29 cellular contexts compared by ENCODE assay signal in the genomic region with DNA sequence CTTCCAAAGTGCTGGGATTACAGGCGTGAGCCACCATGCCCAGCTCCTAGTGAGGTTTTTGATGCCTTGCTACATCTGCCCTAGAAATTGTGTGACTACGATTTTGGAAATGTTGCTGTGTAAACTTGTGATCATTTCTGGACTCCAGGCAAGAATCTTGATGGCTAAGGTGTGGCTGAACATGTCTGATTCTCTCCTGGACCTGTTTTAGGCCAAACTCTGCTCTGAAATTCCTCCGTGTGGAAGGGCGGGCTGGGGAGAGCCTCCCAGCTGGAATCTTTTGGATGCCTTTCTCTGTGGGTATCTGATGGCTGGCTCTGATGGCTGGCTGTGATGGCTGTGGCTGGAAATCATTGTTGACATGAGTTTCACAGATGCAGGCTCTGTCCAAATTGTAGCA. TPM values are rescaled to one million over a fixed set of nuclear protein-coding genes. Genes with fewer than 3 reads are reported as not detected.
"Had no signal": no experiment of that assay in that cellular context is flagged by ENCODE, and none has a peak within 500 bp of the region (broad histone marks: within the 10 kb centered on the region; RNA-seq: fewer than 3 reads in every experiment).

No MANE protein-coding gene starts in this region.

- H3K4me1 ChIP-seq: adrenal gland, breast epithelium, SJCRH30 had no signal

- H3K9me3 Mint-ChIP-seq: activated CD8-positive, alpha-beta T cell treated with anti-CD3 and anti-CD28 coated beads for 36 hours; activated naive CD4-positive, alpha-beta T cell treated with anti-CD3 and anti-CD28 coated beads, Interleukin-2, amount 10 ng/mL, durations not matched to agents 7 days and 5 days; activated naive CD8-positive, alpha-beta T cell treated with anti-CD3 and anti-CD28 coated beads, Interleukin-2, amount 10 ng/mL, durations not matched to agents 7 days and 5 days; activated T-cell treated with anti-CD3 and anti-CD28 coated beads, Interleukin-2, amount 50 U/mL, for 72 hours; activated T-helper 2 cell treated with anti-CD3 and anti-CD28 coated beads, Interferon-gamma antibody, Interleukin-2, Interleukin-4, amounts not matched to agents 10 μg/mL and 5 μg/mL and 100 μg/mL, durations not matched to agents 14 hours and 24 hours and 36 hours; T-helper 1 cell treated with Interleukin-12 subunit alpha and Interleukin-12 subunit beta and Interleukin-4 antibody, amounts not matched to agents 30 μg/mL and 1 μg/mL, for 36 hours had no signal

- H3K27ac Mint-ChIP-seq: activated CD8-positive, alpha-beta T cell treated with anti-CD3 and anti-CD28 coated beads for 36 hours; activated naive CD4-positive, alpha-beta T cell treated with anti-CD3 and anti-CD28 coated beads, Interleukin-2, amount 10 ng/mL, durations not matched to agents 7 days and 5 days; activated naive CD8-positive, alpha-beta T cell treated with anti-CD3 and anti-CD28 coated beads, Interleukin-2, amount 10 ng/mL, durations not matched to agents 7 days and 5 days; activated T-cell treated with anti-CD3 and anti-CD28 coated beads, Interleukin-2, amount 50 U/mL, for 72 hours; activated T-helper 2 cell treated with anti-CD3 and anti-CD28 coated beads, Interferon-gamma antibody, Interleukin-2, Interleukin-4, amounts not matched to agents 10 μg/mL and 5 μg/mL and 100 μg/mL, durations not matched to agents 14 hours and 24 hours and 36 hours; T-helper 1 cell treated with Interleukin-12 subunit alpha and Interleukin-12 subunit beta and Interleukin-4 antibody, amounts not matched to agents 30 μg/mL and 1 μg/mL, for 36 hours had no signal

- H3K36me3 ChIP-seq: adrenal gland, breast epithelium, SJCRH30 had no signal

- H3K27me3 ChIP-seq: adrenal gland, breast epithelium, SJCRH30 had no signal

- H3K36me3 Mint-ChIP-seq: activated naive CD4-positive, alpha-beta T cell treated with anti-CD3 and anti-CD28 coated beads, Interleukin-2, amount 10 ng/mL, durations not matched to agents 7 days and 5 days; activated naive CD8-positive, alpha-beta T cell treated with anti-CD3 and anti-CD28 coated beads, Interleukin-2, amount 10 ng/mL, durations not matched to agents 7 days and 5 days had no signal

- H3K4me3 ChIP-seq: adrenal gland, breast epithelium, K562, SJCRH30 had no signal

- H3K9me3 ChIP-seq: adrenal gland, breast epithelium, SJCRH30 had no signal

- DNase-seq: activated CD4-positive, alpha-beta T cell treated with anti-CD3 and anti-CD28 coated beads for 4 hours; activated CD8-positive, alpha-beta memory T cell treated with anti-CD3 and anti-CD28 coated beads, Interleukin-2, amount 50 U/mL, for 4 hours; activated CD8-positive, alpha-beta T cell treated with anti-CD3 and anti-CD28 coated beads for 36 hours; activated gamma-delta T cell treated with Interleukin-2 at 50 U/mL for 16 hours; activated naive CD4-positive, alpha-beta T cell treated with anti-CD3 and anti-CD28 coated beads, Interleukin-2, amount 10 ng/mL, durations not matched to agents 7 days and 5 days; activated naive CD8-positive, alpha-beta T cell treated with anti-CD3 and anti-CD28 coated beads, Interleukin-2, amount 10 ng/mL, durations not matched to agents 7 days and 5 days; activated T-cell treated with anti-CD3 and anti-CD28 coated beads, Interleukin-2, amount 50 U/mL, for 72 hours; adrenal gland; anterior cingulate cortex; caudate nucleus; Karpas-422; MM.1S; NCI-H1105 treated with DMSO at 0.1 percent for 48 hours; NCI-H146; NCI-H187 treated with DMSO at 0.1 percent for 48 hours; NCI-H2171 treated with DMSO at 0.1 percent for 48 hours; NCI-H345; NCI-H510A; NCI-H526 treated with DMSO at 0.1 percent for 48 hours; NCI-H82; SJCRH30 had no signal

- ATAC-seq: activated CD4-positive, CD25-positive, alpha-beta regulatory T cell treated with anti-CD3 and anti-CD28 coated beads, Interleukin-2, amount 50 U/mL, for 24 hours; activated CD8-positive, alpha-beta T cell treated with anti-CD3 and anti-CD28 coated beads for 36 hours; activated T-cell treated with anti-CD3 and anti-CD28 coated beads, Interleukin-2, amount 50 U/mL, for 72 hours; K562; Right ventricle myocardium inferior had no signal

- H3K27ac ChIP-seq: adrenal gland, breast epithelium, SJCRH30 had no signal

RNA-seq across cellular contexts. Expression of gene PNPLA3, which starts 8.2 kb away (rescaled TPM):
- total RNA-seq: OCI-LY7 had no signal

RNA-seq across cellular contexts. Expression of gene PNPLA5, which starts 40.0 kb away (rescaled TPM):
- total RNA-seq: activated CD8-positive, alpha-beta T cell treated with anti-CD3 and anti-CD28 coated beads for 36 hours; activated naive CD8-positive, alpha-beta T cell treated with anti-CD3 and anti-CD28 coated beads, Interleukin-2, amount 10 ng/mL, durations not matched to agents 7 days and 5 days; activated T-cell treated with anti-CD3 and anti-CD28 coated beads, Interleukin-2, amount 50 U/mL, for 72 hours; activated T-helper 2 cell treated with anti-CD3 and anti-CD28 coated beads, Interferon-gamma antibody, Interleukin-2, Interleukin-4, amounts not matched to agents 10 μg/mL and 5 μg/mL and 100 μg/mL, durations not matched to agents 14 hours and 24 hours and 36 hours; adrenal gland; breast epithelium; K562; Right ventricle myocardium inferior; RPMI7951; SJCRH30 had no signal
